ENCODE assay signal across 21 cellular contexts in genomic region chr4:121684016-121684415, GRCh38.
"Had no signal": no experiment of that assay in that cellular context is flagged by ENCODE, and none has a peak within 500 bp of the region (broad histone marks: within the 10 kb centered on the region; RNA-seq: fewer than 3 reads in every experiment).

No MANE protein-coding gene starts in this region.

- H3K4me1 Mint-ChIP-seq: natural killer cell; stimulated activated naive CD8-positive, alpha-beta T cell treated with anti-CD3 and anti-CD28 coated beads, Interleukin-15, amount 100 ng/mL, for 72 hours had no signal

- H3K36me3 ChIP-seq: ovary had no signal

- H3K4me3 Mint-ChIP-seq: natural killer cell; stimulated activated naive CD8-positive, alpha-beta T cell treated with anti-CD3 and anti-CD28 coated beads, Interleukin-15, amount 100 ng/mL, for 72 hours; type B pancreatic cell had no signal

- DNase-seq: effector CD4-positive, alpha-beta T cell; foreskin fibroblast; heart left ventricle; left cardiac atrium; left lung; natural killer cell; occipital lobe; ovary; right lobe of liver; stimulated activated CD4-positive, alpha-beta T cell treated with anti-CD3 and anti-CD28 coated beads, Interleukin-12 subunit alpha, Interleukin-12 subunit beta, amount 100 ng/mL, for 4 hours; stimulated activated CD4-positive, alpha-beta T cell treated with anti-CD3 and anti-CD28 coated beads, Interleukin-1b, Interleukin-23, amount 100 ng/mL, for 48 hours; stimulated activated CD4-positive, alpha-beta T cell treated with anti-CD3 and anti-CD28 coated beads, Interleukin-4, amount 100 ng/mL, for 1 hour; stimulated activated CD8-positive, alpha-beta memory T cell treated with anti-CD3 and anti-CD28 coated beads, Interleukin-4, amount 100 ng/mL, for 48 hours; stimulated activated naive CD4-positive, alpha-beta T cell; stimulated activated naive CD8-positive, alpha-beta T cell treated with anti-CD3 and anti-CD28 coated beads, Interleukin-15, amount 100 ng/mL, for 72 hours; thyroid gland had no signal

- H3K27me3 ChIP-seq: gastroesophageal sphincter, heart left ventricle, hepatocyte, left lung, ovary, right lobe of liver, thyroid gland had no signal

- H3K9me3 ChIP-seq: gastroesophageal sphincter, heart left ventricle, left lung, ovary, right lobe of liver, thyroid gland had no signal

- H3K9me3 Mint-ChIP-seq: natural killer cell; stimulated activated naive CD8-positive, alpha-beta T cell treated with anti-CD3 and anti-CD28 coated beads, Interleukin-15, amount 100 ng/mL, for 72 hours; type B pancreatic cell had no signal

- H3K36me3 Mint-ChIP-seq: natural killer cell had no signal

- H3K27ac Mint-ChIP-seq: natural killer cell; stimulated activated naive CD8-positive, alpha-beta T cell treated with anti-CD3 and anti-CD28 coated beads, Interleukin-15, amount 100 ng/mL, for 72 hours; type B pancreatic cell had no signal

- H3K27me3 Mint-ChIP-seq: stimulated activated naive CD8-positive, alpha-beta T cell treated with anti-CD3 and anti-CD28 coated beads, Interleukin-15, amount 100 ng/mL, for 72 hours; type B pancreatic cell had no signal

- H3K27ac ChIP-seq: coronary artery, gastroesophageal sphincter, heart left ventricle, hepatocyte, left lung, ovary, right lobe of liver, thyroid gland had no signal

- H3K4me3 ChIP-seq: coronary artery, gastroesophageal sphincter, heart left ventricle, hepatocyte, left lung, ovary, right lobe of liver, smooth muscle cell, thyroid gland had no signal

- H3K4me1 ChIP-seq: right lobe of liver had no signal
